In genomic region chr11:47257518-47258316, GRCh38 we compare ENCODE assay signal across 8 cellular contexts. TPM values are rescaled to one million over a fixed set of nuclear protein-coding genes. Genes with fewer than 3 reads are reported as not detected.
DNase-seq lines count a peak whose midpoint lies in the region; ATAC-seq and TF ChIP-seq lines count a peak whose summit lies in the region.

Gene NR1H3 (plus strand): TSS chr11:47257996. CDS start chr11:47259217, 1,221 bp downstream.

- peak within 1 kb of the TSS; percentile 25 to 47 for H3K4me3 ChIP-seq in right atrium auricular region
- H3K4me3 ChIP-seq in psoas muscle: peak within 1 kb of the TSS; percentile 55

- H3K4me1 ChIP-seq in right atrium auricular region (peaks cover 0 to 60% of the 10 kb centered on the region in 2 donors), psoas muscle (peaks cover 13% of the 10 kb centered on the region)

- peak; percentile 50 to 76 (median 62) for ATAC-seq in psoas muscle
- ATAC-seq in GM18870 (IDR thresholded peaks at IDR 0.05; ENCODE audit: unreplicated experiment): no peak
- ATAC-seq in HG03520 (IDR thresholded peaks at IDR 0.05; ENCODE audit: unreplicated experiment): no peak

- H3K27me3 ChIP-seq in right atrium auricular region (no peaks in the 10 kb centered on the region), psoas muscle (ENCODE audit: insufficient read depth in 3 of 3, low read length in 2 of 3) (no peaks in the 10 kb centered on the region)

- DNase-seq in COR-L47 (lab: John Stamatoyannopoulos, UW) (peak; percentile 30), HuH-7 (ENCODE audit: low spot score) (peak; percentile 82), right atrium auricular region (ENCODE audit: low spot score) (peak; percentile 84), psoas muscle (peak; percentile 84 to 93), SIG-M5 treated with dmso at 0.1 percent for 504 hours (lab: John Stamatoyannopoulos, UW; ENCODE audit: unreplicated experiment) (no peak)

- peak; percentile 59 to 81 for TF ChIP-seq CTCF in right atrium auricular region (IDR thresholded peaks at IDR 0.05)
- TF ChIP-seq CTCF in psoas muscle (IDR thresholded peaks at IDR 0.05): peak; percentile 52

- H3K27ac ChIP-seq in adipose tissue (ENCODE audit: low read depth, low read length): peak within 1 kb of the TSS; percentile 11
- peak within 1 kb of the TSS; percentile 83 to 86 for H3K27ac ChIP-seq in right atrium auricular region
- H3K27ac ChIP-seq in psoas muscle: peak within 1 kb of the TSS; percentile 66

- 1 to 5% (median 3%) methylated on average over 15 of the region's 15 CpGs for WGBS in adipose tissue, 3 donors
- 3 to 7% (median 5%) methylated on average over 11 to 15 of the region's 15 CpGs for WGBS in psoas muscle, 3 donors

- no peaks in the 10 kb centered on the region for H3K36me3 ChIP-seq in right atrium auricular region
- H3K36me3 ChIP-seq in psoas muscle (ENCODE audit: insufficient read depth in 1 of 2, low read depth in 1 of 2): peaks cover 0 to 8% of the 10 kb centered on the region in 2 donors

- intact Hi-C loops in psoas muscle (cut with DNase I): loop anchor here (5.0 kb wide), 2 partner anchors 80 to 100 kb away; partner anchors contain the start of gene ARFGAP2 (in 1 of the 2)

- no peaks in the 10 kb centered on the region for H3K9me3 ChIP-seq in right atrium auricular region
- no peaks in the 10 kb centered on the region for H3K9me3 ChIP-seq in psoas muscle

RNA-seq across cellular contexts. Expression of gene NR1H3, which starts in this region (rescaled TPM):
- polyA plus RNA-seq in adipose tissue: 100 to 1,000 TPM in 2 of 3 donors, 10 to 100 TPM in 1; 29.5 to 230 (median 119) TPM
- total RNA-seq in right atrium auricular region: 10 to 100 TPM; 15.9 to 23.2 TPM
- 10 to 100 TPM in 1 of 4 donors, 1 to 10 TPM in 3; 3.9 to 12.6 (median 5.2) TPM for total RNA-seq in psoas muscle
- 1 to 10 TPM; 6.2 to 9.3 (median 7.6) TPM for polyA plus RNA-seq in psoas muscle

Comparison
In these comparisons a context has a peak if more than half of its experiments do, and no peak if none do; other contexts are left out.
1. H3K27ac ChIP-seq: peak in every context shown above with its lines; median percentile 84 in right atrium auricular region; 66 in psoas muscle; 11 in adipose tissue.
2. ATAC-seq: peak in psoas muscle (4 of 4); none in GM18870 (single experiment) and HG03520 (single experiment).